8 cellular contexts compared by ENCODE assay signal in genomic region chr11:9568854-9569587, GRCh38. TPM values are rescaled to one million over a fixed set of nuclear protein-coding genes. Genes with fewer than 3 reads are reported as not detected.
DNase-seq lines count a peak whose midpoint lies in the region; ATAC-seq, FAIRE-seq and TF ChIP-seq lines count a peak whose summit lies in the region.

No MANE protein-coding gene starts in this region.

- H3K4me3 ChIP-seq in AG04450 (ENCODE audit: low read depth, low read length) (no peak overlapping the region), PC-9 (peak overlapping the region; percentile 40; the same call in 1 of the 2 replicates), endocrine pancreas (ENCODE audit: control insufficient read depth, insufficient read depth, low read length) (peak overlapping the region; percentile 46), mucosa of descending colon (no peak overlapping the region)

- H3K9me3 ChIP-seq in AG04450 (ENCODE audit: control insufficient read depth, insufficient read depth, low read length), result no peaks in the 10 kb centered on the region; the same call in 1 of the 2 replicates
- no peaks in the 10 kb centered on the region for H3K9me3 ChIP-seq in PC-9 (ENCODE audit: insufficient read depth, low read depth)
- no peaks in the 10 kb centered on the region for H3K9me3 ChIP-seq in endocrine pancreas (ENCODE audit: control insufficient read depth, low read length)
- no peaks in the 10 kb centered on the region for H3K9me3 ChIP-seq in mucosa of descending colon

- H3F3A ChIP-seq in PC-9 (ENCODE audit: insufficient read depth, low read depth), result peaks cover 58% of the 10 kb centered on the region

- no peaks in the 10 kb centered on the region for H4K20me1 ChIP-seq in PC-9 (ENCODE audit: insufficient read depth)

- no peaks in the 10 kb centered on the region for H3K9me2 ChIP-seq in PC-9 (ENCODE audit: insufficient read depth)

- TF ChIP-seq CTCF in AG04450 (IDR thresholded peaks at IDR 0.05; ENCODE audit: low read depth, low read length) (no peak), PC-9 (conservative IDR thresholded peaks at IDR 0.05) (no peak), mucosa of descending colon (IDR thresholded peaks at IDR 0.05) (no peak)

- H3K4me2 ChIP-seq in PC-9, result peak overlapping the region; percentile 88

- H3K27me3 ChIP-seq in AG04450 (ENCODE audit: control insufficient read depth, insufficient read depth, low read length), result no peaks in the 10 kb centered on the region
- H3K27me3 ChIP-seq in PC-9 (ENCODE audit: insufficient read depth, low read depth), result no peaks in the 10 kb centered on the region
- no peaks in the 10 kb centered on the region for H3K27me3 ChIP-seq in endocrine pancreas (ENCODE audit: control insufficient read depth, insufficient read depth, low read length)

- POLR2A ChIA-PET in AG04450 (lab: Yijun Ruan, JAX) (interaction anchor here (0.6 to 1.5 kb wide), 2 partner anchors 108 to 1665 kb away, joined by 3 to 4 read pairs; partner anchors contain the start of gene ZNF143), PC-9 (lab: Charles Lee; ENCODE audit: unreplicated experiment) (interaction anchor here (0.6 to 1.3 kb wide), 6 partner anchors 44 to 834 kb away, joined by 3 to 14 read pairs (median 5); partner anchors contain the start of gene ZNF143)

- H3K4me1 ChIP-seq in PC-9 (replicated peaks; ENCODE audit: insufficient read depth) (peaks cover 78% of the 10 kb centered on the region), endocrine pancreas (ENCODE audit: control insufficient read depth, insufficient read depth, low read length) (peaks cover 29% of the 10 kb centered on the region), mucosa of descending colon (ENCODE audit: low read depth) (peaks cover 24% of the 10 kb centered on the region)

- BruUV-seq in PC-9 (replicated peaks; lab: Mats Ljungman, UMichigan), result TSS peak; percentile 55

- intact Hi-C loops in PC-9 (cut with micrococcal nuclease; ENCODE audit: unreplicated experiment) (loop anchor here (2.0 to 5.0 kb wide), 2 partner anchors 108 to 207 kb away; partner anchors contain the start of gene ZNF143), mucosa of descending colon (cut with DNase I, micrococcal nuclease) (no loop called here)

- FAIRE-seq in H54 (lab: Jason Lieb, UNC) (peak; percentile 27), GM19239 (lab: Jason Lieb, UNC) (no peak)

- H3K27ac ChIP-seq in AG04450 (ENCODE audit: low read depth, low read length) (peak overlapping the region; percentile 87), PC-9 (peak overlapping the region; percentile 98)

- peak overlapping the region; percentile 54 for H3K9ac ChIP-seq in endocrine pancreas (ENCODE audit: control insufficient read depth, insufficient read depth, low read length)

- H3K79me2 ChIP-seq in PC-9 (ENCODE audit: low read depth), result peaks cover 3% of the 10 kb centered on the region; the same call in 1 of the 2 replicates

- peak; percentile 58 for ATAC-seq in mucosa of descending colon

- CTCF ChIA-PET in AG04450 (lab: Charles Lee) (interaction anchor here (1.6 kb wide), 1 partner anchor 44 kb away, joined by 5 read pairs; no protein-coding TSS in a partner anchor), PC-9 (lab: Charles Lee) (no interaction called here)

- peak; percentile 58 for DNase-seq in AG04450 (ENCODE audit: low read depth, low spot score)
- peak; percentile 38 for DNase-seq in H54 (ENCODE audit: insufficient read length, low spot score)
- DNase-seq in PC-9, result peak; percentile 70 to 97
- peak; percentile 72 to 91 (median 76) for DNase-seq in mucosa of descending colon
- DNase-seq in GM19239 (ENCODE audit: insufficient read length, low spot score), result no peak
- DNase-seq in NCI-H1436 (lab: John Stamatoyannopoulos, UW), result no peak
- DNase-seq in C1 segment of cervical spinal cord (lab: John Stamatoyannopoulos, UW), result no peak

- H2AFZ ChIP-seq in PC-9, result no peak overlapping the region

- H3K36me3 ChIP-seq in PC-9 (ENCODE audit: low read depth) (no peaks in the 10 kb centered on the region), endocrine pancreas (ENCODE audit: control insufficient read depth, insufficient read depth, low read length) (no peaks in the 10 kb centered on the region), mucosa of descending colon (ENCODE audit: low read depth) (peaks cover 3% of the 10 kb centered on the region)

- TF ChIP-seq POLR2A in H54 (IDR thresholded peaks at IDR 0.05; ENCODE audit: low read depth, low read length), result no peak

RNA-seq across cellular contexts. Expression of gene WEE1, which starts 4.4 kb away (rescaled TPM):
- polyA plus RNA-seq in AG04450 (2011; rRNA removed), result 27.2 and 44.8 TPM in 2 replicates
- 13.4 and 20.3 TPM in 2 replicates for polyA minus RNA-seq in AG04450 (2011; rRNA and poly(A)+ RNA removed)
- total RNA-seq in PC-9 (2021), result 32.2 and 37.1 TPM in 2 replicates
- total RNA-seq in mucosa of descending colon, result 10 to 100 TPM; 17.5 to 33.6 (median 18.0) TPM

Comparison
In these comparisons a context has a peak if more than half of its experiments do, and no peak if none do; other contexts are left out.
1. DNase-seq: peak in AG04450 (single experiment), H54 (single experiment), PC-9 (2 of 2) and mucosa of descending colon (3 of 3); none in GM19239 (single experiment), NCI-H1436 (single experiment) and C1 segment of cervical spinal cord (0 of 14).
2. H3K4me3 ChIP-seq: peak in PC-9 (single experiment) and endocrine pancreas (single experiment); none in AG04450 (single experiment) and mucosa of descending colon (single experiment).